ENCODE assay signal across 1 cellular context in genomic region chr6:37763413-37763812, GRCh38.
TF ChIP-seq lines count a peak whose summit lies in the region.

No MANE protein-coding gene starts in this region.

TF ChIP-seq in GM23338, 12 proteins besides CTCF, POLR2A, EP300 and RAD21 (continued from another document):
- no peak for TF ChIP-seq EZH2phosphoT487 (IDR thresholded peaks at IDR 0.05; ENCODE audit: unreplicated experiment)
